ENCODE assay signal across 1 cellular context in genomic region chr4:43864616-43865146, GRCh38.
TF ChIP-seq lines count a peak whose summit lies in the region.

No MANE protein-coding gene starts in this region.

TF ChIP-seq in GM23338, 12 proteins besides CTCF, POLR2A, EP300 and RAD21 (continued from another document):
- TF ChIP-seq ETS1 (IDR thresholded peaks at IDR 0.05): no peak
- TF ChIP-seq EZH2phosphoT487 (IDR thresholded peaks at IDR 0.05; ENCODE audit: unreplicated experiment): no peak
- TF ChIP-seq ZNF331 (CRISPR knock-in tag; IDR thresholded peaks at IDR 0.05; ENCODE audit: low read depth): no peak
- no peak for TF ChIP-seq STAT1 (IDR thresholded peaks at IDR 0.05; ENCODE audit: unreplicated experiment)
TF ChIP-seq in GM23338: peak in this region for 0.
